Comparison of ENCODE assay signal across 19 cellular contexts in the genomic region with DNA sequence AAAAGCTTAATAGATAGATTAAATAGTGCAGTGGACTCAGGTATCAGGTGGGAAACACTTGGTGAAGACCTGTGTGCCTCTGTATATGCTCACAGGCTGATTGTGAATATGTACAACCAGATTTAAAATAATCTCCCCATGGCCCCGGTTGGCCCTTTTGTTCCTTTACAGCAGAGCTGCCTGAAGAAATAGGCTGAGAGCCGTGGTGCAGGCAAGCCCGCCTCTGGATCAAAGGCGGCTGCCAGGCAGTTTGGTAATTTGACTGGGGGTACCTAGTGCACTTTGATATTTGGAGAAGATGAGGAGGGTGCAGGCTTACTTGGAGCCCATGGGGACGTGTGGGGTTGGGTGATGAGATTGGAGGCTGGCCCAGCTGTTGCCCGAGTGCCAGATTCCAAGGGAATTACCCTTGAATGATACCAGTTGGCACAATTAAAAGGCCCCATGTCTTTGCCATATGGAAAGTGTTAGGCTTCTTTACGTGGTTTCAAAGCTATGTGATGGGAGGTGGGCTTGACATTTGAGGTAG.
"Had no signal": no experiment of that assay in that cellular context is flagged by ENCODE, and none has a peak within 500 bp of the region (broad histone marks: within the 10 kb centered on the region; RNA-seq: fewer than 3 reads in every experiment).

No MANE protein-coding gene starts in this region.

- DNase-seq: cortex of kidney; dorsolateral prefrontal cortex; effector memory CD8-positive, alpha-beta T cell; foreskin melanocyte; heart left ventricle; hippocampal formation; left colon; mesendoderm; mucosa of descending colon; naive thymus-derived CD8-positive, alpha-beta T cell; nucleus accumbens; ovary; right cardiac atrium; small intestine; stimulated activated CD4-positive, alpha-beta T cell treated with anti-CD3 and anti-CD28 coated beads, Interleukin-2, amount 100 ng/mL, for 48 hours; stimulated activated naive CD4-positive, alpha-beta T cell treated with Interleukin-2 at 50 U/mL for 16 hours; thyroid gland; upper lobe of left lung; uterus had no signal

- ATAC-seq: effector memory CD8-positive, alpha-beta T cell; heart left ventricle; left colon; mucosa of descending colon; naive thymus-derived CD8-positive, alpha-beta T cell; right cardiac atrium had no signal
